Comparison of ENCODE assay signal across 2 cellular contexts in the genomic region with DNA sequence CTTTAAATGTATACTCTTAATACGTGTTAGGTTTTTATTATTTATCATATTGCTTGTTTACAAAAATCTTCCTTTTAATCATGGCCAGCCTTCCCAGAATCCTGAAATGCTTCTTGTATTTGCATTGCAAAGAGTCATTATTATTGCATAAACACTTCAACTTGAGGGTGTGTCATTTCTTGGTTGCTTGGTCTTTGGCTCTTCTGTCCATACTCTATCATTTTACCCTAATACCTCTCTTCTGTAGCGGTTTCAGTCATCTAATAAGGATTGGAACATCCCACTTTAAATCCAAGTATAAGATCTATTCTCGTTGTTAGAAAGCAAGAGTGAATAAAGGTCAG.
TF ChIP-seq lines count a peak whose summit lies in the region.

No MANE protein-coding gene starts in this region.

TF ChIP-seq in H1, 55 proteins besides CTCF, POLR2A, EP300 and RAD21:
- no peak for TF ChIP-seq SP2 (IDR thresholded peaks at IDR 0.05; ENCODE audit: low read length)
- no peak for TF ChIP-seq TCF12 (IDR thresholded peaks at IDR 0.05; ENCODE audit: low read depth, low read length)
- no peak for TF ChIP-seq CEBPB (IDR thresholded peaks at IDR 0.05; ENCODE audit: low read depth, low read length)
- no peak for TF ChIP-seq RFX5 (IDR thresholded peaks at IDR 0.05; ENCODE audit: borderline replicate concordance, low read depth, low read length)
- TF ChIP-seq FOSL1 (IDR thresholded peaks at IDR 0.05; ENCODE audit: insufficient read depth, low read depth, low read length) = no peak
- TF ChIP-seq KDM1A (IDR thresholded peaks at IDR 0.05; ENCODE audit: borderline replicate concordance, low read length) = no peak
- TF ChIP-seq BCL11A (IDR thresholded peaks at IDR 0.05; ENCODE audit: low read depth in 2 of 2, low read length in 2 of 2) = no peak
TF ChIP-seq in H1: peak in this region for 0.

TF ChIP-seq in HEK293T, 16 proteins besides CTCF, POLR2A, EP300 and RAD21:
- TF ChIP-seq, protein P1, sequence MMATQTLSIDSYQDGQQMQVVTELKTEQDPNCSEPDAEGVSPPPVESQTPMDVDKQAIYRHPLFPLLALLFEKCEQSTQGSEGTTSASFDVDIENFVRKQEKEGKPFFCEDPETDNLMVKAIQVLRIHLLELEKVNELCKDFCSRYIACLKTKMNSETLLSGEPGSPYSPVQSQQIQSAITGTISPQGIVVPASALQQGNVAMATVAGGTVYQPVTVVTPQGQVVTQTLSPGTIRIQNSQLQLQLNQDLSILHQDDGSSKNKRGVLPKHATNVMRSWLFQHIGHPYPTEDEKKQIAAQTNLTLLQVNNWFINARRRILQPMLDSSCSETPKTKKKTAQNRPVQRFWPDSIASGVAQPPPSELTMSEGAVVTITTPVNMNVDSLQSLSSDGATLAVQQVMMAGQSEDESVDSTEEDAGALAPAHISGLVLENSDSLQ (IDR thresholded peaks at IDR 0.05) = no peak
- TF ChIP-seq HDGF (IDR thresholded peaks at IDR 0.05; ENCODE audit: borderline replicate concordance) = no peak
- TF ChIP-seq SUZ12 (IDR thresholded peaks at IDR 0.05) = no peak
- TF ChIP-seq NFRKB (IDR thresholded peaks at IDR 0.05) = no peak
- TF ChIP-seq ELF4 (IDR thresholded peaks at IDR 0.05) = no peak
- no peak for TF ChIP-seq SP1 (IDR thresholded peaks at IDR 0.05)
- no peak for TF ChIP-seq FOXK2 (IDR thresholded peaks at IDR 0.05)
- no peak for TF ChIP-seq ZNF384 (IDR thresholded peaks at IDR 0.05)
- no peak for TF ChIP-seq FOXA1 (IDR thresholded peaks at IDR 0.05)
- TF ChIP-seq TARDBP (IDR thresholded peaks at IDR 0.05) = no peak
- TF ChIP-seq L3MBTL2 (conservative IDR thresholded peaks at IDR 0.05) = no peak
- no peak for TF ChIP-seq FOXM1 (IDR thresholded peaks at IDR 0.05; ENCODE audit: borderline replicate concordance)
- no peak for TF ChIP-seq LEF1 (IDR thresholded peaks at IDR 0.05; ENCODE audit: borderline replicate concordance)
